ENCODE assay signal across 10 cellular contexts in genomic region chr11:63869686-63870085, GRCh38. TPM values are rescaled to one million over a fixed set of nuclear protein-coding genes. Genes with fewer than 3 reads are reported as not detected.
DNase-seq lines count a peak whose midpoint lies in the region; ATAC-seq, FAIRE-seq and TF ChIP-seq lines count a peak whose summit lies in the region.
"Had no signal": no experiment of that assay in that cellular context is flagged by ENCODE, and none has a peak within 500 bp of the region (broad histone marks: within the 10 kb centered on the region; RNA-seq: fewer than 3 reads in every experiment).

No MANE protein-coding gene starts in this region.

- no peak for FAIRE-seq in small intestine (lab: Jason Lieb, UNC)
- FAIRE-seq: TTC549 had no signal

- H3K4me2 ChIP-seq in GM23338 = no peak overlapping the region
- H3K4me2 ChIP-seq in neural progenitor cell = no peak overlapping the region

- DNase-seq in GM23338 (ENCODE audit: low spot score) (no peak), T-helper 1 cell (peak; percentile 13 to 65 (median 38)), small intestine (peak; percentile 47), neural progenitor cell (ENCODE audit: low spot score) (no peak), NCI-H187 treated with DMSO at 0.1 percent for 48 hours (lab: John Stamatoyannopoulos, UW) (no peak)
- DNase-seq in central memory CD4-positive, alpha-beta T cell = peak; percentile 68
- DNase-seq: NCI-H2107 had no signal

- H3K4me1 Mint-ChIP-seq in GM23338 (peaks cover 68% of the 10 kb centered on the region), neural progenitor cell (peaks cover 52% of the 10 kb centered on the region)

- peaks cover 9% of the 10 kb centered on the region; the same call in 1 of the 2 replicates for H3F3A ChIP-seq in GM23338 (replicated peaks; ENCODE audit: low read depth)
- peaks cover 8% of the 10 kb centered on the region for H3F3A ChIP-seq in neural progenitor cell (ENCODE audit: low read depth)

- H3K9ac ChIP-seq in neural progenitor cell = no peak overlapping the region

- H2AFZ ChIP-seq in GM23338 = no peak overlapping the region
- no peak overlapping the region for H2AFZ ChIP-seq in neural progenitor cell (replicated peaks)

- no peaks in the 10 kb centered on the region for H3K9me2 ChIP-seq in GM23338 (ENCODE audit: insufficient read depth)

- H3K4me1 ChIP-seq in GM23338 (ENCODE audit: insufficient read depth) (peaks cover 33% of the 10 kb centered on the region), small intestine (ENCODE audit: control insufficient read depth in 2 of 2, insufficient read depth in 1 of 2, low read depth in 1 of 2, low read length in 1 of 2) (peaks cover 31 to 34% of the 10 kb centered on the region in 2 donors), neural progenitor cell (peaks cover 7% of the 10 kb centered on the region)

- ATAC-seq in GM23338 = no peak
- ATAC-seq in GM18519 (IDR thresholded peaks at IDR 0.05; ENCODE audit: low FRiP score, unreplicated experiment) = no peak
- ATAC-seq in GM18502 (IDR thresholded peaks at IDR 0.05; ENCODE audit: poor library complexity, unreplicated experiment) = no peak

- H3K27ac Mint-ChIP-seq in GM23338 (peak overlapping the region; percentile 57; the same call in 1 of the 2 replicates), neural progenitor cell (no peak overlapping the region)

- H3K4me3 ChIP-seq in GM23338 (no peak overlapping the region), small intestine (ENCODE audit: low read depth in 1 of 2, low read length in 2 of 2) (no peak overlapping the region), neural progenitor cell (no peak overlapping the region)

- peaks cover 4% of the 10 kb centered on the region; the same call in 1 of the 2 replicates for H3K36me3 ChIP-seq in GM23338 (ENCODE audit: insufficient read depth)
- H3K36me3 ChIP-seq in small intestine (ENCODE audit: control insufficient read depth in 2 of 2, insufficient read depth in 2 of 2, low read length in 2 of 2) = no peaks in the 10 kb centered on the region
- no peaks in the 10 kb centered on the region for H3K36me3 ChIP-seq in neural progenitor cell

- H3K27ac ChIP-seq in GM23338 (ENCODE audit: low read depth) (no peak overlapping the region), small intestine (ENCODE audit: low read depth in 1 of 2, low read length in 1 of 2) (peak overlapping the region; percentile 27 to 56), neural progenitor cell (no peak overlapping the region)

- 49 to 58% (median 55%) methylated on average over 8 of the region's 8 CpGs for WGBS in small intestine, 3 donors

- H3K36me3 Mint-ChIP-seq in GM23338 (ENCODE audit: low read depth) (no peaks in the 10 kb centered on the region; the same call in 2 of the 3 replicates), neural progenitor cell (peaks cover 12% of the 10 kb centered on the region)

- peaks cover 52% of the 10 kb centered on the region for H4K20me1 ChIP-seq in GM23338 (replicated peaks; ENCODE audit: insufficient read depth)
- H4K20me1 ChIP-seq in neural progenitor cell (ENCODE audit: low read depth) = peaks cover 96% of the 10 kb centered on the region

- no peak for TF ChIP-seq CTCF in GM23338 (conservative IDR thresholded peaks at IDR 0.05; ENCODE audit: low read depth in 2 of 2)
- no peak for TF ChIP-seq CTCF in neural progenitor cell (IDR thresholded peaks at IDR 0.05)

- H3K9me3 ChIP-seq in small intestine (ENCODE audit: control insufficient read depth, low read depth) (no peaks in the 10 kb centered on the region), neural progenitor cell (ENCODE audit: low read depth) (no peaks in the 10 kb centered on the region)

- H3K9me3 Mint-ChIP-seq in GM23338 (no peaks in the 10 kb centered on the region), neural progenitor cell (no peaks in the 10 kb centered on the region)

- H3K27me3 Mint-ChIP-seq in GM23338 (ENCODE audit: insufficient read depth, low read depth, poor library complexity) (peaks cover 4% of the 10 kb centered on the region), neural progenitor cell (ENCODE audit: insufficient read depth, low read depth) (peaks cover 2% of the 10 kb centered on the region)

- H3K4me3 Mint-ChIP-seq in GM23338 = no peak overlapping the region
- H3K4me3 Mint-ChIP-seq in neural progenitor cell = no peak overlapping the region

- H3K27me3 ChIP-seq in GM23338 (ENCODE audit: insufficient read depth) (no peaks in the 10 kb centered on the region), small intestine (ENCODE audit: control insufficient read depth in 2 of 2, insufficient read depth in 2 of 2, low read length in 2 of 2) (no peaks in the 10 kb centered on the region), neural progenitor cell (no peaks in the 10 kb centered on the region)

- peaks cover 91% of the 10 kb centered on the region for H3K79me2 ChIP-seq in GM23338 (replicated peaks; ENCODE audit: insufficient read depth)
- peaks cover 97% of the 10 kb centered on the region for H3K79me2 ChIP-seq in neural progenitor cell (ENCODE audit: low read depth)

TF ChIP-seq in GM23338, 12 proteins besides CTCF, POLR2A, EP300 and RAD21 (continues in another document):
- TF ChIP-seq EZH2phosphoT487 (IDR thresholded peaks at IDR 0.05; ENCODE audit: unreplicated experiment) (no peak), ZNF462 (CRISPR knock-in tag; IDR thresholded peaks at IDR 0.05) (no peak), JUNB (IDR thresholded peaks at IDR 0.05; ENCODE audit: unreplicated experiment) (no peak), ZNF114 (CRISPR knock-in tag; IDR thresholded peaks at IDR 0.05) (no peak)

RNA-seq across cellular contexts. Expression of gene MARK2, which starts 30.8 kb away (rescaled TPM):
- total RNA-seq in GM23338 (2014; rRNA removed; shearing (Covaris generic)) = 42.6 and 45.9 TPM in 2 replicates
- polyA plus RNA-seq in GM23338 (2016; fragmentation: Nextera tagmentation; extraction: Ambion mirVana) (15.8 and 18.7 TPM in 2 replicates), small intestine (10 to 100 TPM; 25.9 to 29.5 (median 26.6) TPM)
- 23.0 and 25.4 TPM in 2 replicates for total RNA-seq in neural progenitor cell (ENCODE audit: low replicate concordance)

RNA-seq across cellular contexts. Expression of gene RCOR2, which starts 47.3 kb away (rescaled TPM):
- 60.1 and 66.9 TPM in 2 replicates for total RNA-seq in GM23338 (2014; rRNA removed; shearing (Covaris generic))
- polyA plus RNA-seq in GM23338 (2016; fragmentation: Nextera tagmentation; extraction: Ambion mirVana) = 4.7 and 5.5 TPM in 2 replicates
- 1 to 10 TPM in 2 of 3 donors, not detected in 1; 1.3 to 2.1 TPM for polyA plus RNA-seq in small intestine
- total RNA-seq in neural progenitor cell (ENCODE audit: low replicate concordance) = 70.6 and 139 TPM in 2 replicates

RNA-seq across cellular contexts. Expression of gene SPINDOC, which starts 56.4 kb away (rescaled TPM):
- total RNA-seq in GM23338 (2014; rRNA removed; shearing (Covaris generic)) = 65.5 and 84.7 TPM in 2 replicates
- polyA plus RNA-seq in GM23338 (2016; fragmentation: Nextera tagmentation; extraction: Ambion mirVana) = 9.4 and 12.9 TPM in 2 replicates
- polyA plus RNA-seq in small intestine = 1 to 10 TPM; 1.1 to 7.9 (median 3.0) TPM
- total RNA-seq in neural progenitor cell (ENCODE audit: low replicate concordance) = 27.2 and 80.0 TPM in 2 replicates

Comparison
In these comparisons a context has a peak if more than half of its experiments do, and no peak if none do; other contexts are left out.
1. DNase-seq: peak in T-helper 1 cell (5 of 5), central memory CD4-positive, alpha-beta T cell (single experiment) and small intestine (single experiment); none in GM23338 (single experiment), neural progenitor cell (single experiment) and NCI-H187 treated with DMSO at 0.1 percent for 48 hours (single experiment).
2. H3K27ac ChIP-seq: peak in small intestine (2 of 2); none in GM23338 (single experiment) and neural progenitor cell (single experiment).